ENCODE assay signal across 1 cellular context in the genomic region with DNA sequence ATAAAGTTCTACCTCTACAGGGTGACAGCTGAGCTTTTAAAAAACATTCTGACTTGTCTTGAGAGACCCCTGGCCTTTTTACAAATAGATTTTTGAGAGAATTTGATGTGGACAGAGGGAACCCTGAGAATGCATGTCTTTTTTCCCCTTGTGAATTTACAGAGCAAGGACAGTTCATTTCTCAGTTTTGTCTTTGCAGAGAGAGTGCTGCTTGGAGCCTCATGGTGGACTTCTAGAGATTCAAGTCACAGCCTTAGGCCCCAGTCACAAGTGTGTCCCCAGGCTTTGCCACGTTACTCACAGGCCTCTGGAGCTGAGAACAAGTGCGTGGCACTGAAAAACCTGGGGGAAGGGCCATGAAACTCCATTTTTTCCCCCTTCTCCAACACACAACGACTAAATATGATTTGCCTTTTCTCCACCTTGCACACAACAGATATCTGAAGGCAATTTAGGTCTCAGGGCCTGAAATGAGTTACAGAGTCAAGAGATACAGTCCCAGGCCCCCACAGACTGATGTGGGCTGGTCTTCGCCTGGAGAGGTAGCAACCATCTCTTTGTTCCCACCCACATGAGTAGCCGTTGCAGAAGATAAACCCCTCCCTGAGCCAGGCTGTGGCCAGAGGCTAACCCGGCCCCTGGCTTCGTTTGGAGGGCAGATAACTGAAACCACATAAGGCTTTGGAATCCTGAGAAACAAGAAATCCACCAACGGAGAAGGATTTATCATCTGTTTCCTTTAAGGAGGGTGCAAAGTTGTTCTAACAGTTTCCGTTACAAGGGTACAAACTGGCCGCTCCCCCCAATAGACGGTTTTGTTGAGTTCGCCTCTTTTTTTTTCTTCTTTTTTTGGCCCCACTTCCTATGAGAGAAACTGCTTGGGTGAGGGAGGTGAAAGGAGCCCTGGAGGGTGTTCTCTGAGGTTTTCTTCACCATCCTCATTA.
A peak's percentile ranks its signal among the peaks of the same experiment; 100 is the strongest.
TF ChIP-seq lines count a peak whose summit lies in the region.

No MANE protein-coding gene starts in this region.

TF ChIP-seq in K562, 482 proteins besides CTCF, POLR2A, EP300 and RAD21 (continued from another document and continues in another):
- TF ChIP-seq TBP (optimal IDR thresholded peaks at IDR 0.05; ENCODE audit: low read depth, low read length) (peak; percentile 84), MBD2 (IDR thresholded peaks at IDR 0.05; ENCODE audit: borderline replicate concordance, low read depth) (peak; percentile 79; the same call in 1 of the 2 replicates), DACH1 (IDR thresholded peaks at IDR 0.05; ENCODE audit: partially characterized antibody) (no peak), SMAD1 (IDR thresholded peaks at IDR 0.05; ENCODE audit: low read depth, low read length, partially characterized antibody) (peak; percentile 69), ZNF24 (IDR thresholded peaks at IDR 0.05) (peak; percentile 47; the same call in 1 of the 2 replicates), ETV6 (IDR thresholded peaks at IDR 0.05; ENCODE audit: borderline replicate concordance in 1 of 2, low read depth in 2 of 2, low read length in 1 of 2) (peak; percentile 65 to 77; a peak in 1 of 4 replicates), ETV6 (CRISPR knock-in tag; IDR thresholded peaks at IDR 0.05; ENCODE audit: borderline replicate concordance) (no peak), TARDBP (IDR thresholded peaks at IDR 0.05) (peak; percentile 81; the same call in 1 of the 2 replicates), ZNF696 (CRISPR knock-in tag; conservative IDR thresholded peaks at IDR 0.05) (0 out of 2 replicates have a peak, but pooled peaks have one; percentile 50), BRD4 (IDR thresholded peaks at IDR 0.05) (peak; percentile 88), ZNF785 (CRISPR knock-in tag; IDR thresholded peaks at IDR 0.05) (no peak), NFRKB (IDR thresholded peaks at IDR 0.05; ENCODE audit: low read depth) (peak; percentile 67; the same call in 1 of the 2 replicates), ATF1 (CRISPR knock-in tag; IDR thresholded peaks at IDR 0.05) (no peak), ATF1 (tag; IDR thresholded peaks at IDR 0.05) (no peak), KDM5B (IDR thresholded peaks at IDR 0.05; ENCODE audit: insufficient replicate concordance, low read depth, low read length) (peak; percentile 91), CCNT2 (IDR thresholded peaks at IDR 0.05; ENCODE audit: borderline replicate concordance, extremely low read depth, insufficient read length, low read depth, low read length) (peak; percentile 11), MEF2D (tag; conservative IDR thresholded peaks at IDR 0.05; ENCODE audit: low read depth) (peak; percentile 33), RBM39 (optimal IDR thresholded peaks at IDR 0.05; ENCODE audit: low read depth, low read length) (no peak), ZC3H4 (CRISPR knock-in tag; IDR thresholded peaks at IDR 0.05; ENCODE audit: borderline replicate concordance) (no peak), ZEB2 (IDR thresholded peaks at IDR 0.05) (peak; percentile 30; the same call in 1 of the 2 replicates), SP1 (CRISPR knock-in tag; IDR thresholded peaks at IDR 0.05) (peak; percentile 64; the same call in 1 of the 2 replicates), RHOXF2B (CRISPR knock-in tag; conservative IDR thresholded peaks at IDR 0.05) (0 out of 2 replicates have a peak, but pooled peaks have one; percentile 57), SREBF2 (CRISPR knock-in tag; IDR thresholded peaks at IDR 0.05) (no peak), ZNF253 (CRISPR knock-in tag; conservative IDR thresholded peaks at IDR 0.05) (0 out of 2 replicates have a peak, but pooled peaks have one; percentile 41)
- TF ChIP-seq, protein P1, sequence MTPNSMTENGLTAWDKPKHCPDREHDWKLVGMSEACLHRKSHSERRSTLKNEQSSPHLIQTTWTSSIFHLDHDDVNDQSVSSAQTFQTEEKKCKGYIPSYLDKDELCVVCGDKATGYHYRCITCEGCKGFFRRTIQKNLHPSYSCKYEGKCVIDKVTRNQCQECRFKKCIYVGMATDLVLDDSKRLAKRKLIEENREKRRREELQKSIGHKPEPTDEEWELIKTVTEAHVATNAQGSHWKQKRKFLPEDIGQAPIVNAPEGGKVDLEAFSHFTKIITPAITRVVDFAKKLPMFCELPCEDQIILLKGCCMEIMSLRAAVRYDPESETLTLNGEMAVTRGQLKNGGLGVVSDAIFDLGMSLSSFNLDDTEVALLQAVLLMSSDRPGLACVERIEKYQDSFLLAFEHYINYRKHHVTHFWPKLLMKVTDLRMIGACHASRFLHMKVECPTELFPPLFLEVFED (CRISPR knock-in tag; conservative IDR thresholded peaks at IDR 0.05): peak; percentile 65
- TF ChIP-seq, protein P2, sequence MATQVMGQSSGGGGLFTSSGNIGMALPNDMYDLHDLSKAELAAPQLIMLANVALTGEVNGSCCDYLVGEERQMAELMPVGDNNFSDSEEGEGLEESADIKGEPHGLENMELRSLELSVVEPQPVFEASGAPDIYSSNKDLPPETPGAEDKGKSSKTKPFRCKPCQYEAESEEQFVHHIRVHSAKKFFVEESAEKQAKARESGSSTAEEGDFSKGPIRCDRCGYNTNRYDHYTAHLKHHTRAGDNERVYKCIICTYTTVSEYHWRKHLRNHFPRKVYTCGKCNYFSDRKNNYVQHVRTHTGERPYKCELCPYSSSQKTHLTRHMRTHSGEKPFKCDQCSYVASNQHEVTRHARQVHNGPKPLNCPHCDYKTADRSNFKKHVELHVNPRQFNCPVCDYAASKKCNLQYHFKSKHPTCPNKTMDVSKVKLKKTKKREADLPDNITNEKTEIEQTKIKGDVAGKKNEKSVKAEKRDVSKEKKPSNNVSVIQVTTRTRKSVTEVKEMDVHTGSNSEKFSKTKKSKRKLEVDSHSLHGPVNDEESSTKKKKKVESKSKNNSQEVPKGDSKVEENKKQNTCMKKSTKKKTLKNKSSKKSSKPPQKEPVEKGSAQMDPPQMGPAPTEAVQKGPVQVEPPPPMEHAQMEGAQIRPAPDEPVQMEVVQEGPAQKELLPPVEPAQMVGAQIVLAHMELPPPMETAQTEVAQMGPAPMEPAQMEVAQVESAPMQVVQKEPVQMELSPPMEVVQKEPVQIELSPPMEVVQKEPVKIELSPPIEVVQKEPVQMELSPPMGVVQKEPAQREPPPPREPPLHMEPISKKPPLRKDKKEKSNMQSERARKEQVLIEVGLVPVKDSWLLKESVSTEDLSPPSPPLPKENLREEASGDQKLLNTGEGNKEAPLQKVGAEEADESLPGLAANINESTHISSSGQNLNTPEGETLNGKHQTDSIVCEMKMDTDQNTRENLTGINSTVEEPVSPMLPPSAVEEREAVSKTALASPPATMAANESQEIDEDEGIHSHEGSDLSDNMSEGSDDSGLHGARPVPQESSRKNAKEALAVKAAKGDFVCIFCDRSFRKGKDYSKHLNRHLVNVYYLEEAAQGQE (CRISPR knock-in tag; IDR thresholded peaks at IDR 0.05; ENCODE audit: low read depth): no peak
- TF ChIP-seq, protein P3, sequence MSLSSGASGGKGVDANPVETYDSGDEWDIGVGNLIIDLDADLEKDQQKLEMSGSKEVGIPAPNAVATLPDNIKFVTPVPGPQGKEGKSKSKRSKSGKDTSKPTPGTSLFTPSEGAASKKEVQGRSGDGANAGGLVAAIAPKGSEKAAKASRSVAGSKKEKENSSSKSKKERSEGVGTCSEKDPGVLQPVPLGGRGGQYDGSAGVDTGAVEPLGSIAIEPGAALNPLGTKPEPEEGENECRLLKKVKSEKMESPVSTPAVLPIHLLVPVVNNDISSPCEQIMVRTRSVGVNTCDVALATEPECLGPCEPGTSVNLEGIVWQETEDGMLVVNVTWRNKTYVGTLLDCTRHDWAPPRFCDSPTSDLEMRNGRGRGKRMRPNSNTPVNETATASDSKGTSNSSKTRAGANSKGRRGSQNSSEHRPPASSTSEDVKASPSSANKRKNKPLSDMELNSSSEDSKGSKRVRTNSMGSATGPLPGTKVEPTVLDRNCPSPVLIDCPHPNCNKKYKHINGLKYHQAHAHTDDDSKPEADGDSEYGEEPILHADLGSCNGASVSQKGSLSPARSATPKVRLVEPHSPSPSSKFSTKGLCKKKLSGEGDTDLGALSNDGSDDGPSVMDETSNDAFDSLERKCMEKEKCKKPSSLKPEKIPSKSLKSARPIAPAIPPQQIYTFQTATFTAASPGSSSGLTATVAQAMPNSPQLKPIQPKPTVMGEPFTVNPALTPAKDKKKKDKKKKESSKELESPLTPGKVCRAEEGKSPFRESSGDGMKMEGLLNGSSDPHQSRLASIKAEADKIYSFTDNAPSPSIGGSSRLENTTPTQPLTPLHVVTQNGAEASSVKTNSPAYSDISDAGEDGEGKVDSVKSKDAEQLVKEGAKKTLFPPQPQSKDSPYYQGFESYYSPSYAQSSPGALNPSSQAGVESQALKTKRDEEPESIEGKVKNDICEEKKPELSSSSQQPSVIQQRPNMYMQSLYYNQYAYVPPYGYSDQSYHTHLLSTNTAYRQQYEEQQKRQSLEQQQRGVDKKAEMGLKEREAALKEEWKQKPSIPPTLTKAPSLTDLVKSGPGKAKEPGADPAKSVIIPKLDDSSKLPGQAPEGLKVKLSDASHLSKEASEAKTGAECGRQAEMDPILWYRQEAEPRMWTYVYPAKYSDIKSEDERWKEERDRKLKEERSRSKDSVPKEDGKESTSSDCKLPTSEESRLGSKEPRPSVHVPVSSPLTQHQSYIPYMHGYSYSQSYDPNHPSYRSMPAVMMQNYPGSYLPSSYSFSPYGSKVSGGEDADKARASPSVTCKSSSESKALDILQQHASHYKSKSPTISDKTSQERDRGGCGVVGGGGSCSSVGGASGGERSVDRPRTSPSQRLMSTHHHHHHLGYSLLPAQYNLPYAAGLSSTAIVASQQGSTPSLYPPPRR (CRISPR knock-in tag; IDR thresholded peaks at IDR 0.05; ENCODE audit: borderline replicate concordance): peak; percentile 83; the same call in 1 of the 2 replicates
- TF ChIP-seq, protein P4, sequence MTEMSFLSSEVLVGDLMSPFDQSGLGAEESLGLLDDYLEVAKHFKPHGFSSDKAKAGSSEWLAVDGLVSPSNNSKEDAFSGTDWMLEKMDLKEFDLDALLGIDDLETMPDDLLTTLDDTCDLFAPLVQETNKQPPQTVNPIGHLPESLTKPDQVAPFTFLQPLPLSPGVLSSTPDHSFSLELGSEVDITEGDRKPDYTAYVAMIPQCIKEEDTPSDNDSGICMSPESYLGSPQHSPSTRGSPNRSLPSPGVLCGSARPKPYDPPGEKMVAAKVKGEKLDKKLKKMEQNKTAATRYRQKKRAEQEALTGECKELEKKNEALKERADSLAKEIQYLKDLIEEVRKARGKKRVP (CRISPR knock-in tag; IDR thresholded peaks at IDR 0.05): peak; percentile 27; the same call in 1 of the 2 replicates
- TF ChIP-seq, protein P5, sequence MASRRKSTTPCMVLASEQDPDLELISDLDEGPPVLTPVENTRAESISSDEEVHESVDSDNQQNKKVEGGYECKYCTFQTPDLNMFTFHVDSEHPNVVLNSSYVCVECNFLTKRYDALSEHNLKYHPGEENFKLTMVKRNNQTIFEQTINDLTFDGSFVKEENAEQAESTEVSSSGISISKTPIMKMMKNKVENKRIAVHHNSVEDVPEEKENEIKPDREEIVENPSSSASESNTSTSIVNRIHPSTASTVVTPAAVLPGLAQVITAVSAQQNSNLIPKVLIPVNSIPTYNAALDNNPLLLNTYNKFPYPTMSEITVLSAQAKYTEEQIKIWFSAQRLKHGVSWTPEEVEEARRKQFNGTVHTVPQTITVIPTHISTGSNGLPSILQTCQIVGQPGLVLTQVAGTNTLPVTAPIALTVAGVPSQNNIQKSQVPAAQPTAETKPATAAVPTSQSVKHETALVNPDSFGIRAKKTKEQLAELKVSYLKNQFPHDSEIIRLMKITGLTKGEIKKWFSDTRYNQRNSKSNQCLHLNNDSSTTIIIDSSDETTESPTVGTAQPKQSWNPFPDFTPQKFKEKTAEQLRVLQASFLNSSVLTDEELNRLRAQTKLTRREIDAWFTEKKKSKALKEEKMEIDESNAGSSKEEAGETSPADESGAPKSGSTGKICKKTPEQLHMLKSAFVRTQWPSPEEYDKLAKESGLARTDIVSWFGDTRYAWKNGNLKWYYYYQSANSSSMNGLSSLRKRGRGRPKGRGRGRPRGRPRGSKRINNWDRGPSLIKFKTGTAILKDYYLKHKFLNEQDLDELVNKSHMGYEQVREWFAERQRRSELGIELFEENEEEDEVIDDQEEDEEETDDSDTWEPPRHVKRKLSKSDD (conservative IDR thresholded peaks at IDR 0.05; ENCODE audit: low read length): no peak
- TF ChIP-seq, protein P6, sequence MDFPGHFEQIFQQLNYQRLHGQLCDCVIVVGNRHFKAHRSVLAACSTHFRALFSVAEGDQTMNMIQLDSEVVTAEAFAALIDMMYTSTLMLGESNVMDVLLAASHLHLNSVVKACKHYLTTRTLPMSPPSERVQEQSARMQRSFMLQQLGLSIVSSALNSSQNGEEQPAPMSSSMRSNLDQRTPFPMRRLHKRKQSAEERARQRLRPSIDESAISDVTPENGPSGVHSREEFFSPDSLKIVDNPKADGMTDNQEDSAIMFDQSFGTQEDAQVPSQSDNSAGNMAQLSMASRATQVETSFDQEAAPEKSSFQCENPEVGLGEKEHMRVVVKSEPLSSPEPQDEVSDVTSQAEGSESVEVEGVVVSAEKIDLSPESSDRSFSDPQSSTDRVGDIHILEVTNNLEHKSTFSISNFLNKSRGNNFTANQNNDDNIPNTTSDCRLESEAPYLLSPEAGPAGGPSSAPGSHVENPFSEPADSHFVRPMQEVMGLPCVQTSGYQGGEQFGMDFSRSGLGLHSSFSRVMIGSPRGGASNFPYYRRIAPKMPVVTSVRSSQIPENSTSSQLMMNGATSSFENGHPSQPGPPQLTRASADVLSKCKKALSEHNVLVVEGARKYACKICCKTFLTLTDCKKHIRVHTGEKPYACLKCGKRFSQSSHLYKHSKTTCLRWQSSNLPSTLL (IDR thresholded peaks at IDR 0.05): no peak
